Comparison of ENCODE assay signal across 33 cellular contexts in genomic region chr9:70749066-70749465, GRCh38.
"Had no signal": no experiment of that assay in that cellular context is flagged by ENCODE, and none has a peak within 500 bp of the region (broad histone marks: within the 10 kb centered on the region; RNA-seq: fewer than 3 reads in every experiment).

No MANE protein-coding gene starts in this region.

- DNase-seq: activated effector memory CD4-positive, alpha-beta T cell treated with anti-CD3 and anti-CD28 coated beads, Interleukin-2, amount 50 U/mL, for 16 hours; activated effector memory CD4-positive, alpha-beta T cell treated with Interleukin-2 at 50 U/mL for 16 hours; activated gamma-delta T cell; activated gamma-delta T cell treated with Interleukin-2 at 50 U/mL for 16 hours; activated naive CD4-positive, alpha-beta T cell; activated naive CD4-positive, alpha-beta T cell treated with anti-CD3 and anti-CD28 coated beads for 36 hours; activated naive CD4-positive, alpha-beta T cell treated with anti-CD3 and anti-CD28 coated beads, Interleukin-2, amount 10 ng/mL, durations not matched to agents 7 days and 5 days; activated naive CD4-positive, alpha-beta T cell treated with anti-CD3 and anti-CD28 coated beads, Interleukin-2, amount 50 U/mL, for 16 hours; activated naive CD4-positive, alpha-beta T cell treated with Interleukin-2 at 50 U/mL for 16 hours; activated naive CD8-positive, alpha-beta T cell treated with anti-CD3 and anti-CD28 coated beads for 36 hours; activated naive CD8-positive, alpha-beta T cell treated with anti-CD3 and anti-CD28 coated beads, Interleukin-2, amount 10 ng/mL, durations not matched to agents 7 days and 5 days; activated naive CD8-positive, alpha-beta T cell treated with anti-CD3 and anti-CD28 coated beads, Interleukin-2, amount 50 U/mL, for 24 hours; activated T-cell treated with anti-CD3 and anti-CD28 coated beads for 4 hours; activated T-cell treated with anti-CD3 and anti-CD28 coated beads, Interleukin-2, amount 50 U/mL, for 1 hour; activated T-cell treated with anti-CD3 and anti-CD28 coated beads, Interleukin-2, amount 50 U/mL, for 24 hours; activated T-cell treated with anti-CD3 and anti-CD28 coated beads, Interleukin-2, amount 50 U/mL, for 4 hours; activated T-cell treated with anti-CD3 and anti-CD28 coated beads, Interleukin-2, amount 50 U/mL, for 48 hours; activated T-cell treated with anti-CD3 and anti-CD28 coated beads, Interleukin-2, amount 50 U/mL, for 72 hours; adrenal gland; amniotic stem cell; amygdala; anterior cingulate cortex; aorta; body of pancreas; brain microvascular endothelial cell; caudate nucleus; central memory CD4-positive, alpha-beta T cell; cerebellar nuclear complex had no signal

- H3K27ac ChIP-seq: adrenal gland, ascending aorta, body of pancreas, brain microvascular endothelial cell, breast epithelium, cardiac muscle cell had no signal

- H3K36me3 ChIP-seq: adrenal gland, ascending aorta, brain microvascular endothelial cell, breast epithelium, cardiac muscle cell had no signal

- H3K9me3 ChIP-seq: adrenal gland, ascending aorta, body of pancreas, breast epithelium had no signal

- H3K4me3 ChIP-seq: adrenal gland, ascending aorta, body of pancreas, breast epithelium, cardiac muscle cell had no signal

- ATAC-seq: activated naive CD4-positive, alpha-beta T cell treated with anti-CD3 and anti-CD28 coated beads, Interleukin-2, amount 50 U/mL, for 72 hours; activated naive CD8-positive, alpha-beta T cell treated with anti-CD3 and anti-CD28 coated beads, Interleukin-2, amount 50 U/mL, for 24 hours; activated T-cell treated with anti-CD3 and anti-CD28 coated beads, Interleukin-2, amount 50 U/mL, for 4 hours; activated T-cell treated with anti-CD3 and anti-CD28 coated beads, Interleukin-2, amount 50 U/mL, for 72 hours; activated T-helper 17 cell treated with anti-CD3 and anti-CD28 coated beads, Interleukin-2, amount 50 U/mL, for 72 hours; body of pancreas had no signal

- H3K27me3 ChIP-seq: adrenal gland, ascending aorta, body of pancreas, brain microvascular endothelial cell, breast epithelium, cardiac muscle cell had no signal

- H3K4me1 ChIP-seq: adrenal gland, ascending aorta, breast epithelium had no signal
